ENCODE assay signal across 1 cellular context in genomic region chr11:65961267-65962135, GRCh38.
A peak's percentile ranks its signal among the peaks of the same experiment; 100 is the strongest.
TF ChIP-seq lines count a peak whose summit lies in the region.

A gene with protein sequence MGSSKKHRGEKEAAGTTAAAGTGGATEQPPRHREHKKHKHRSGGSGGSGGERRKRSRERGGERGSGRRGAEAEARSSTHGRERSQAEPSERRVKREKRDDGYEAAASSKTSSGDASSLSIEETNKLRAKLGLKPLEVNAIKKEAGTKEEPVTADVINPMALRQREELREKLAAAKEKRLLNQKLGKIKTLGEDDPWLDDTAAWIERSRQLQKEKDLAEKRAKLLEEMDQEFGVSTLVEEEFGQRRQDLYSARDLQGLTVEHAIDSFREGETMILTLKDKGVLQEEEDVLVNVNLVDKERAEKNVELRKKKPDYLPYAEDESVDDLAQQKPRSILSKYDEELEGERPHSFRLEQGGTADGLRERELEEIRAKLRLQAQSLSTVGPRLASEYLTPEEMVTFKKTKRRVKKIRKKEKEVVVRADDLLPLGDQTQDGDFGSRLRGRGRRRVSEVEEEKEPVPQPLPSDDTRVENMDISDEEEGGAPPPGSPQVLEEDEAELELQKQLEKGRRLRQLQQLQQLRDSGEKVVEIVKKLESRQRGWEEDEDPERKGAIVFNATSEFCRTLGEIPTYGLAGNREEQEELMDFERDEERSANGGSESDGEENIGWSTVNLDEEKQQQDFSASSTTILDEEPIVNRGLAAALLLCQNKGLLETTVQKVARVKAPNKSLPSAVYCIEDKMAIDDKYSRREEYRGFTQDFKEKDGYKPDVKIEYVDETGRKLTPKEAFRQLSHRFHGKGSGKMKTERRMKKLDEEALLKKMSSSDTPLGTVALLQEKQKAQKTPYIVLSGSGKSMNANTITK (plus strand): TSS chr11:65961734. CDS start chr11:65961781, 47 bp downstream.

TF ChIP-seq in K562, 482 proteins besides CTCF, POLR2A, EP300 and RAD21 (continued from another document and continues in another):
- TF ChIP-seq THRB (CRISPR knock-in tag; conservative IDR thresholded peaks at IDR 0.05) (0 out of 2 replicates have a peak, but pooled peaks have one; percentile 44), HCFC1 (IDR thresholded peaks at IDR 0.05; ENCODE audit: low read depth, low read length) (peak; percentile 86), DIDO1 (tag; IDR thresholded peaks at IDR 0.05; ENCODE audit: low read depth) (peak; percentile 87), CC2D1A (IDR thresholded peaks at IDR 0.05) (0 out of 2 replicates have a peak, but pooled peaks have one; percentile 27), ILK (tag; IDR thresholded peaks at IDR 0.05; ENCODE audit: borderline replicate concordance, low read depth) (no peak), CTCFL (IDR thresholded peaks at IDR 0.05; ENCODE audit: borderline replicate concordance, insufficient read depth, low read depth, low read length, poor library complexity, severe bottlenecking) (no peak), NFE2L1 (tag; IDR thresholded peaks at IDR 0.05; ENCODE audit: borderline replicate concordance, low read depth) (no peak), MED1 (CRISPR knock-in tag; IDR thresholded peaks at IDR 0.05; ENCODE audit: borderline replicate concordance) (no peak), ZBTB26 (CRISPR knock-in tag; IDR thresholded peaks at IDR 0.05) (peak; percentile 66; the same call in 1 of the 2 replicates), NFIC (IDR thresholded peaks at IDR 0.05) (peak; percentile 7; the same call in 1 of the 2 replicates), PHB2 (IDR thresholded peaks at IDR 0.05; ENCODE audit: low read depth) (peak; percentile 37; the same call in 1 of the 2 replicates), RBM25 (IDR thresholded peaks at IDR 0.05; ENCODE audit: low read depth, low read length, severe bottlenecking) (no peak), KAT2B (IDR thresholded peaks at IDR 0.05; ENCODE audit: low read depth, low read length) (no peak), POLR3G (IDR thresholded peaks at IDR 0.05; ENCODE audit: extremely low read depth, insufficient read length, insufficient replicate concordance) (no peak), ZNF140 (CRISPR knock-in tag; IDR thresholded peaks at IDR 0.05) (peak; percentile 64; the same call in 1 of the 2 replicates), RHOXF2B (CRISPR knock-in tag; conservative IDR thresholded peaks at IDR 0.05) (0 out of 2 replicates have a peak, but pooled peaks have one; percentile 60), ZNF507 (tag; conservative IDR thresholded peaks at IDR 0.05) (no peak), KDM5B (IDR thresholded peaks at IDR 0.05; ENCODE audit: insufficient replicate concordance, low read depth, low read length) (peak; percentile 70), ARID4B (CRISPR knock-in tag; IDR thresholded peaks at IDR 0.05) (peak; percentile 89)
- TF ChIP-seq, protein P1, sequence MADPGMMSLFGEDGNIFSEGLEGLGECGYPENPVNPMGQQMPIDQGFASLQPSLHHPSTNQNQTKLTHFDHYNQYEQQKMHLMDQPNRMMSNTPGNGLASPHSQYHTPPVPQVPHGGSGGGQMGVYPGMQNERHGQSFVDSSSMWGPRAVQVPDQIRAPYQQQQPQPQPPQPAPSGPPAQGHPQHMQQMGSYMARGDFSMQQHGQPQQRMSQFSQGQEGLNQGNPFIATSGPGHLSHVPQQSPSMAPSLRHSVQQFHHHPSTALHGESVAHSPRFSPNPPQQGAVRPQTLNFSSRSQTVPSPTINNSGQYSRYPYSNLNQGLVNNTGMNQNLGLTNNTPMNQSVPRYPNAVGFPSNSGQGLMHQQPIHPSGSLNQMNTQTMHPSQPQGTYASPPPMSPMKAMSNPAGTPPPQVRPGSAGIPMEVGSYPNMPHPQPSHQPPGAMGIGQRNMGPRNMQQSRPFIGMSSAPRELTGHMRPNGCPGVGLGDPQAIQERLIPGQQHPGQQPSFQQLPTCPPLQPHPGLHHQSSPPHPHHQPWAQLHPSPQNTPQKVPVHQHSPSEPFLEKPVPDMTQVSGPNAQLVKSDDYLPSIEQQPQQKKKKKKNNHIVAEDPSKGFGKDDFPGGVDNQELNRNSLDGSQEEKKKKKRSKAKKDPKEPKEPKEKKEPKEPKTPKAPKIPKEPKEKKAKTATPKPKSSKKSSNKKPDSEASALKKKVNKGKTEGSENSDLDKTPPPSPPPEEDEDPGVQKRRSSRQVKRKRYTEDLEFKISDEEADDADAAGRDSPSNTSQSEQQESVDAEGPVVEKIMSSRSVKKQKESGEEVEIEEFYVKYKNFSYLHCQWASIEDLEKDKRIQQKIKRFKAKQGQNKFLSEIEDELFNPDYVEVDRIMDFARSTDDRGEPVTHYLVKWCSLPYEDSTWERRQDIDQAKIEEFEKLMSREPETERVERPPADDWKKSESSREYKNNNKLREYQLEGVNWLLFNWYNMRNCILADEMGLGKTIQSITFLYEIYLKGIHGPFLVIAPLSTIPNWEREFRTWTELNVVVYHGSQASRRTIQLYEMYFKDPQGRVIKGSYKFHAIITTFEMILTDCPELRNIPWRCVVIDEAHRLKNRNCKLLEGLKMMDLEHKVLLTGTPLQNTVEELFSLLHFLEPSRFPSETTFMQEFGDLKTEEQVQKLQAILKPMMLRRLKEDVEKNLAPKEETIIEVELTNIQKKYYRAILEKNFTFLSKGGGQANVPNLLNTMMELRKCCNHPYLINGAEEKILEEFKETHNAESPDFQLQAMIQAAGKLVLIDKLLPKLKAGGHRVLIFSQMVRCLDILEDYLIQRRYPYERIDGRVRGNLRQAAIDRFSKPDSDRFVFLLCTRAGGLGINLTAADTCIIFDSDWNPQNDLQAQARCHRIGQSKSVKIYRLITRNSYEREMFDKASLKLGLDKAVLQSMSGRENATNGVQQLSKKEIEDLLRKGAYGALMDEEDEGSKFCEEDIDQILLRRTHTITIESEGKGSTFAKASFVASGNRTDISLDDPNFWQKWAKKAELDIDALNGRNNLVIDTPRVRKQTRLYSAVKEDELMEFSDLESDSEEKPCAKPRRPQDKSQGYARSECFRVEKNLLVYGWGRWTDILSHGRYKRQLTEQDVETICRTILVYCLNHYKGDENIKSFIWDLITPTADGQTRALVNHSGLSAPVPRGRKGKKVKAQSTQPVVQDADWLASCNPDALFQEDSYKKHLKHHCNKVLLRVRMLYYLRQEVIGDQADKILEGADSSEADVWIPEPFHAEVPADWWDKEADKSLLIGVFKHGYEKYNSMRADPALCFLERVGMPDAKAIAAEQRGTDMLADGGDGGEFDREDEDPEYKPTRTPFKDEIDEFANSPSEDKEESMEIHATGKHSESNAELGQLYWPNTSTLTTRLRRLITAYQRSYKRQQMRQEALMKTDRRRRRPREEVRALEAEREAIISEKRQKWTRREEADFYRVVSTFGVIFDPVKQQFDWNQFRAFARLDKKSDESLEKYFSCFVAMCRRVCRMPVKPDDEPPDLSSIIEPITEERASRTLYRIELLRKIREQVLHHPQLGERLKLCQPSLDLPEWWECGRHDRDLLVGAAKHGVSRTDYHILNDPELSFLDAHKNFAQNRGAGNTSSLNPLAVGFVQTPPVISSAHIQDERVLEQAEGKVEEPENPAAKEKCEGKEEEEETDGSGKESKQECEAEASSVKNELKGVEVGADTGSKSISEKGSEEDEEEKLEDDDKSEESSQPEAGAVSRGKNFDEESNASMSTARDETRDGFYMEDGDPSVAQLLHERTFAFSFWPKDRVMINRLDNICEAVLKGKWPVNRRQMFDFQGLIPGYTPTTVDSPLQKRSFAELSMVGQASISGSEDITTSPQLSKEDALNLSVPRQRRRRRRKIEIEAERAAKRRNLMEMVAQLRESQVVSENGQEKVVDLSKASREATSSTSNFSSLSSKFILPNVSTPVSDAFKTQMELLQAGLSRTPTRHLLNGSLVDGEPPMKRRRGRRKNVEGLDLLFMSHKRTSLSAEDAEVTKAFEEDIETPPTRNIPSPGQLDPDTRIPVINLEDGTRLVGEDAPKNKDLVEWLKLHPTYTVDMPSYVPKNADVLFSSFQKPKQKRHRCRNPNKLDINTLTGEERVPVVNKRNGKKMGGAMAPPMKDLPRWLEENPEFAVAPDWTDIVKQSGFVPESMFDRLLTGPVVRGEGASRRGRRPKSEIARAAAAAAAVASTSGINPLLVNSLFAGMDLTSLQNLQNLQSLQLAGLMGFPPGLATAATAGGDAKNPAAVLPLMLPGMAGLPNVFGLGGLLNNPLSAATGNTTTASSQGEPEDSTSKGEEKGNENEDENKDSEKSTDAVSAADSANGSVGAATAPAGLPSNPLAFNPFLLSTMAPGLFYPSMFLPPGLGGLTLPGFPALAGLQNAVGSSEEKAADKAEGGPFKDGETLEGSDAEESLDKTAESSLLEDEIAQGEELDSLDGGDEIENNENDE (IDR thresholded peaks at IDR 0.05; ENCODE audit: low read depth, low read length), result no peak
- TF ChIP-seq, protein P2, sequence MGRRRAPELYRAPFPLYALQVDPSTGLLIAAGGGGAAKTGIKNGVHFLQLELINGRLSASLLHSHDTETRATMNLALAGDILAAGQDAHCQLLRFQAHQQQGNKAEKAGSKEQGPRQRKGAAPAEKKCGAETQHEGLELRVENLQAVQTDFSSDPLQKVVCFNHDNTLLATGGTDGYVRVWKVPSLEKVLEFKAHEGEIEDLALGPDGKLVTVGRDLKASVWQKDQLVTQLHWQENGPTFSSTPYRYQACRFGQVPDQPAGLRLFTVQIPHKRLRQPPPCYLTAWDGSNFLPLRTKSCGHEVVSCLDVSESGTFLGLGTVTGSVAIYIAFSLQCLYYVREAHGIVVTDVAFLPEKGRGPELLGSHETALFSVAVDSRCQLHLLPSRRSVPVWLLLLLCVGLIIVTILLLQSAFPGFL (CRISPR knock-in tag; IDR thresholded peaks at IDR 0.05), result no peak
- TF ChIP-seq, protein P3, sequence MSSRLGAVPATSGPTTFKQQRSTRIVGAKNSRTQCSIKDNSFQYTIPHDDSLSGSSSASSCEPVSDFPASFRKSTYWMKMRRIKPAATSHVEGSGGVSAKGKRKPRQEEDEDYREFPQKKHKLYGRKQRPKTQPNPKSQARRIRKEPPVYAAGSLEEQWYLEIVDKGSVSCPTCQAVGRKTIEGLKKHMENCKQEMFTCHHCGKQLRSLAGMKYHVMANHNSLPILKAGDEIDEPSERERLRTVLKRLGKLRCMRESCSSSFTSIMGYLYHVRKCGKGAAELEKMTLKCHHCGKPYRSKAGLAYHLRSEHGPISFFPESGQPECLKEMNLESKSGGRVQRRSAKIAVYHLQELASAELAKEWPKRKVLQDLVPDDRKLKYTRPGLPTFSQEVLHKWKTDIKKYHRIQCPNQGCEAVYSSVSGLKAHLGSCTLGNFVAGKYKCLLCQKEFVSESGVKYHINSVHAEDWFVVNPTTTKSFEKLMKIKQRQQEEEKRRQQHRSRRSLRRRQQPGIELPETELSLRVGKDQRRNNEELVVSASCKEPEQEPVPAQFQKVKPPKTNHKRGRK (tag; IDR thresholded peaks at IDR 0.05), result no peak
